In genomic region chr2:10863047-10863446, GRCh38 we compare ENCODE assay signal across 1 cellular context.
TF ChIP-seq lines count a peak whose summit lies in the region.

No MANE protein-coding gene starts in this region.

TF ChIP-seq in HepG2, 621 proteins besides CTCF, POLR2A, EP300 and RAD21:
- TF ChIP-seq ZNF75D (CRISPR knock-in tag; IDR thresholded peaks at IDR 0.05; ENCODE audit: borderline replicate concordance), result no peak
- no peak for TF ChIP-seq CREB3 (CRISPR knock-in tag; IDR thresholded peaks at IDR 0.05)
- TF ChIP-seq PAF1 (CRISPR knock-in tag; IDR thresholded peaks at IDR 0.05), result no peak
